Comparison of ENCODE assay signal across 26 cellular contexts in genomic region chr5:39721394-39721793, GRCh38.
"Had no signal": no experiment of that assay in that cellular context is flagged by ENCODE, and none has a peak within 500 bp of the region (broad histone marks: within the 10 kb centered on the region; RNA-seq: fewer than 3 reads in every experiment).

No MANE protein-coding gene starts in this region.

- FAIRE-seq: endothelial cell of umbilical vein, keratinocyte, urothelium cell line had no signal

- H3K4me3 ChIP-seq: colonic mucosa, esophagus squamous epithelium, neural progenitor cell, prostate gland, right atrium auricular region, sigmoid colon, tibial artery had no signal

- H3K4me1 Mint-ChIP-seq: naive thymus-derived CD4-positive, alpha-beta T cell; nephron; neural progenitor cell had no signal

- H3K9ac ChIP-seq: neural progenitor cell had no signal

- H3K27ac Mint-ChIP-seq: dendritic cell treated with granulocyte-macrophage colony-stimulating factor and Interleukin-4, amounts not matched to agents 40 ng/mL and 50 ng/mL, for 4 days; naive thymus-derived CD4-positive, alpha-beta T cell; nephron; neural progenitor cell; type B pancreatic cell had no signal

- ATAC-seq: left lobe of liver; naive thymus-derived CD4-positive, alpha-beta T cell had no signal

- H3K36me3 Mint-ChIP-seq: neural progenitor cell, type B pancreatic cell had no signal

- H3K9me3 Mint-ChIP-seq: dendritic cell treated with granulocyte-macrophage colony-stimulating factor and Interleukin-4, amounts not matched to agents 40 ng/mL and 50 ng/mL, for 4 days; naive thymus-derived CD4-positive, alpha-beta T cell; nephron; neural progenitor cell; type B pancreatic cell had no signal

- H3K27me3 Mint-ChIP-seq: dendritic cell treated with granulocyte-macrophage colony-stimulating factor and Interleukin-4, amounts not matched to agents 40 ng/mL and 50 ng/mL, for 4 days; type B pancreatic cell had no signal

- H3K4me1 ChIP-seq: colonic mucosa, esophagus squamous epithelium, neural progenitor cell, prostate gland, right atrium auricular region, testis, tibial artery had no signal

- DNase-seq: central memory CD4-positive, alpha-beta T cell; colonic mucosa; effector CD8-positive, alpha-beta T cell; esophagus squamous epithelium; foreskin melanocyte; head of caudate nucleus; mesendoderm; midbrain; naive thymus-derived CD4-positive, alpha-beta T cell; nucleus accumbens; sigmoid colon; stimulated activated CD4-positive, alpha-beta T cell treated with anti-CD3 and anti-CD28 coated beads, Interleukin-4, amount 100 ng/mL, for 4 hours; stimulated activated naive CD4-positive, alpha-beta T cell; substantia nigra; testis; tibial artery had no signal

- H3K4me3 Mint-ChIP-seq: dendritic cell treated with granulocyte-macrophage colony-stimulating factor and Interleukin-4, amounts not matched to agents 40 ng/mL and 50 ng/mL, for 4 days; naive thymus-derived CD4-positive, alpha-beta T cell; nephron; neural progenitor cell; type B pancreatic cell had no signal

- H3K36me3 ChIP-seq: colonic mucosa, esophagus squamous epithelium, neural progenitor cell, prostate gland, right atrium auricular region, sigmoid colon, tibial artery had no signal

- H3K9me3 ChIP-seq: colonic mucosa, esophagus squamous epithelium, prostate gland, right atrium auricular region, sigmoid colon, testis, tibial artery had no signal

- H3K27ac ChIP-seq: colonic mucosa, esophagus squamous epithelium, neural progenitor cell, prostate gland, right atrium auricular region, sigmoid colon, testis, tibial artery had no signal
